ENCODE assay signal across 34 cellular contexts in genomic region chr1:238466459-238466858, GRCh38.
DNase-seq lines count a peak whose midpoint lies in the region; ATAC-seq, FAIRE-seq and TF ChIP-seq lines count a peak whose summit lies in the region.
"Had no signal": no experiment of that assay in that cellular context is flagged by ENCODE, and none has a peak within 500 bp of the region (broad histone marks: within the 10 kb centered on the region; RNA-seq: fewer than 3 reads in every experiment).

No MANE protein-coding gene starts in this region.

- DNase-seq in H4 (ENCODE audit: low spot score): peak; percentile 9
- DNase-seq in renal cortical epithelial cell (ENCODE audit: low read depth): peak; percentile 33
- no peak for DNase-seq in AG08396 (ENCODE audit: low spot score)
- no peak for DNase-seq in activated T-cell treated with anti-CD3 and anti-CD28 coated beads, Interleukin-2, amount 50 U/mL, for 72 hours
- DNase-seq: activated CD4-positive, alpha-beta memory T cell treated with anti-CD3 and anti-CD28 coated beads, Interleukin-2, amount 10 ng/mL, durations not matched to agents 7 days and 5 days; activated CD8-positive, alpha-beta memory T cell treated with anti-CD3 and anti-CD28 coated beads, Interleukin-2, amount 50 U/mL, for 4 hours; activated naive CD4-positive, alpha-beta T cell treated with anti-CD3 and anti-CD28 coated beads, Interleukin-2, amount 10 ng/mL, durations not matched to agents 7 days and 5 days; amygdala; CD8-positive, alpha-beta memory T cell; DMS153; effector memory CD4-positive, alpha-beta T cell; GDM1; heart right ventricle; kidney; MG63; naive B cell; NCI-H2029; NCI-H2227 treated with DMSO at 0.1 percent for 48 hours; NCI-H526 treated with DMSO at 0.1 percent for 48 hours; NK-92 treated with Interleukin-12 subunit alpha and Interleukin-12 subunit beta, amount 100 ng/mL, for 24 hours; PC-9; right lobe of liver; SHP77; stimulated activated CD4-positive, alpha-beta T cell treated with anti-CD3 and anti-CD28 coated beads, Interleukin-12 subunit alpha, Interleukin-12 subunit beta, amount 100 ng/mL, for 4 hours; stimulated activated CD4-positive, alpha-beta T cell treated with anti-CD3 and anti-CD28 coated beads, Interleukin-2, amount 100 ng/mL, for 48 hours; stomach had no signal

- no peak overlapping the region for H3K27ac Mint-ChIP-seq in activated T-helper 17 cell treated with anti-CD3 and anti-CD28 coated beads, Interleukin-2, amount 50 U/mL, for 72 hours
- H3K27ac Mint-ChIP-seq in activated T-cell treated with anti-CD3 and anti-CD28 coated beads, Interleukin-2, amount 50 U/mL, for 72 hours: no peak overlapping the region
- H3K27ac Mint-ChIP-seq: activated CD4-positive, alpha-beta memory T cell treated with anti-CD3 and anti-CD28 coated beads, Interleukin-2, amount 10 ng/mL, durations not matched to agents 7 days and 5 days; activated naive CD4-positive, alpha-beta T cell treated with anti-CD3 and anti-CD28 coated beads, Interleukin-2, amount 10 ng/mL, durations not matched to agents 7 days and 5 days; activated T-helper 1 cell treated with anti-CD3 and anti-CD28 coated beads, Interleukin-12 subunit alpha, Interleukin-12 subunit beta, Interleukin-2, Interleukin-4 antibody, amounts not matched to agents 30 ng/mL and 10 ng/mL and 1 ng/mL, durations not matched to agents 14 hours and 24 hours and 36 hours; CD8-positive, alpha-beta memory T cell; mesothelial cell of epicardium; naive B cell had no signal

- H3K4me3 Mint-ChIP-seq in activated T-helper 17 cell treated with anti-CD3 and anti-CD28 coated beads, Interleukin-2, amount 50 U/mL, for 72 hours: no peak overlapping the region
- H3K4me3 Mint-ChIP-seq in activated T-cell treated with anti-CD3 and anti-CD28 coated beads, Interleukin-2, amount 50 U/mL, for 72 hours: no peak overlapping the region
- H3K4me3 Mint-ChIP-seq: activated CD4-positive, alpha-beta memory T cell treated with anti-CD3 and anti-CD28 coated beads, Interleukin-2, amount 10 ng/mL, durations not matched to agents 7 days and 5 days; activated naive CD4-positive, alpha-beta T cell treated with anti-CD3 and anti-CD28 coated beads, Interleukin-2, amount 10 ng/mL, durations not matched to agents 7 days and 5 days; activated T-helper 1 cell treated with anti-CD3 and anti-CD28 coated beads, Interleukin-12 subunit alpha, Interleukin-12 subunit beta, Interleukin-2, Interleukin-4 antibody, amounts not matched to agents 30 ng/mL and 10 ng/mL and 1 ng/mL, durations not matched to agents 14 hours and 24 hours and 36 hours; CD8-positive, alpha-beta memory T cell; mesothelial cell of epicardium; naive B cell had no signal

- no peaks in the 10 kb centered on the region for H3K27me3 Mint-ChIP-seq in activated T-helper 17 cell treated with anti-CD3 and anti-CD28 coated beads, Interleukin-2, amount 50 U/mL, for 72 hours
- no peaks in the 10 kb centered on the region for H3K27me3 Mint-ChIP-seq in activated T-cell treated with anti-CD3 and anti-CD28 coated beads, Interleukin-2, amount 50 U/mL, for 72 hours (ENCODE audit: low read depth)
- H3K27me3 Mint-ChIP-seq: activated CD4-positive, alpha-beta memory T cell treated with anti-CD3 and anti-CD28 coated beads, Interleukin-2, amount 10 ng/mL, durations not matched to agents 7 days and 5 days; activated naive CD4-positive, alpha-beta T cell treated with anti-CD3 and anti-CD28 coated beads, Interleukin-2, amount 10 ng/mL, durations not matched to agents 7 days and 5 days; CD8-positive, alpha-beta memory T cell; naive B cell had no signal

- FAIRE-seq in endometrium (lab: Jason Lieb, UNC): peak; percentile 93
- FAIRE-seq: frontal cortex, K562, kidney had no signal

- H3K36me3 Mint-ChIP-seq in activated T-helper 17 cell treated with anti-CD3 and anti-CD28 coated beads, Interleukin-2, amount 50 U/mL, for 72 hours (ENCODE audit: low read depth): no peaks in the 10 kb centered on the region
- H3K36me3 Mint-ChIP-seq in activated T-cell treated with anti-CD3 and anti-CD28 coated beads, Interleukin-2, amount 50 U/mL, for 72 hours (ENCODE audit: insufficient read depth in 2 of 2): peaks cover 0 to 2% of the 10 kb centered on the region in 2 donors
- H3K36me3 Mint-ChIP-seq: activated naive CD4-positive, alpha-beta T cell treated with anti-CD3 and anti-CD28 coated beads, Interleukin-2, amount 10 ng/mL, durations not matched to agents 7 days and 5 days; CD8-positive, alpha-beta memory T cell; mesothelial cell of epicardium; naive B cell had no signal

- peak; percentile 70 for ATAC-seq in SK-N-SH treated with all-trans-retinoic acid at 6 μM for 48 hours
- ATAC-seq in HG02759 (IDR thresholded peaks at IDR 0.05; ENCODE audit: unreplicated experiment): no peak
- no peak for ATAC-seq in activated T-helper 17 cell treated with anti-CD3 and anti-CD28 coated beads, Interleukin-2, amount 50 U/mL, for 72 hours (replicated peaks)
- ATAC-seq in activated T-cell treated with anti-CD3 and anti-CD28 coated beads, Interleukin-2, amount 50 U/mL, for 72 hours (replicated peaks in 1 of 2): no peak
- ATAC-seq: heart right ventricle, K562, right lobe of liver had no signal

- H3K9me3 Mint-ChIP-seq in activated T-helper 17 cell treated with anti-CD3 and anti-CD28 coated beads, Interleukin-2, amount 50 U/mL, for 72 hours: peaks cover 24% of the 10 kb centered on the region
- peaks cover 15 to 16% of the 10 kb centered on the region in 2 donors for H3K9me3 Mint-ChIP-seq in activated T-cell treated with anti-CD3 and anti-CD28 coated beads, Interleukin-2, amount 50 U/mL, for 72 hours

- H3K4me1 Mint-ChIP-seq in activated T-helper 17 cell treated with anti-CD3 and anti-CD28 coated beads, Interleukin-2, amount 50 U/mL, for 72 hours: no peaks in the 10 kb centered on the region
- H3K4me1 Mint-ChIP-seq in activated T-cell treated with anti-CD3 and anti-CD28 coated beads, Interleukin-2, amount 50 U/mL, for 72 hours (ENCODE audit: low read depth): no peaks in the 10 kb centered on the region
- H3K4me1 Mint-ChIP-seq: activated CD4-positive, alpha-beta memory T cell treated with anti-CD3 and anti-CD28 coated beads, Interleukin-2, amount 10 ng/mL, durations not matched to agents 7 days and 5 days; activated naive CD4-positive, alpha-beta T cell treated with anti-CD3 and anti-CD28 coated beads, Interleukin-2, amount 10 ng/mL, durations not matched to agents 7 days and 5 days; CD8-positive, alpha-beta memory T cell; naive B cell had no signal

TF ChIP-seq in SK-N-SH treated with all-trans-retinoic acid at 6 μM for 48 hours, 23 proteins besides CTCF, POLR2A, EP300 and RAD21:
- TF ChIP-seq ESRRG (CRISPR knock-in tag; IDR thresholded peaks at IDR 0.05) (no peak), ZNF70 (CRISPR knock-in tag; IDR thresholded peaks at IDR 0.05) (no peak), ZNF8 (CRISPR knock-in tag; IDR thresholded peaks at IDR 0.05) (no peak), ARNTL (CRISPR knock-in tag; IDR thresholded peaks at IDR 0.05; ENCODE audit: borderline replicate concordance, low read depth) (no peak)

Comparison
In these comparisons a context has a peak if more than half of its experiments do, and no peak if none do; other contexts are left out.
1. DNase-seq: peak in H4 (single experiment) and renal cortical epithelial cell (single experiment); none in AG08396 (single experiment) and activated T-cell treated with anti-CD3 and anti-CD28 coated beads, Interleukin-2, amount 50 U/mL, for 72 hours (0 of 2).